In the genomic region with DNA sequence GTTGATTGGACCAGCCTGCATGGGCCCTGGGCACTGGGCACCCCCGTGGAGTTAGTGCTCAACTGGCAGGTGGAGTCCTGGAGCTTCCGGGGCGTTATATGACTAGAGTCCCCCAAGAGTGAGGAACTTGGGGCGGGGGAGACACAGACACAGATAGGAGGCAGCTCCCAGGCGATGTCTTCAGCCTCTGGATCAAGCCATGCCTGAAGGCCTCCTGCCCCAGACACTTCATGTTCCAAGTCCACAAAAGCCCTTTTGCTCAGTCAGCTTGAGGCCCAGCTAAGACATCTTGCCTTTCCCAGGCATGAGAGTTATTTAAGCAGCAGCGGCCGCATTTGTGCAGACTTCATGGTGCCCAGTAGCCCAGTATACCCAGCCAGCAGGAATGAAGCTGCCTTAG, we compare ENCODE assay signal across 22 cellular contexts.
A peak's percentile ranks its signal among the peaks of the same experiment; 100 is the strongest.
DNase-seq lines count a peak whose midpoint lies in the region; ATAC-seq, FAIRE-seq and TF ChIP-seq lines count a peak whose summit lies in the region.
"Had no signal": no experiment of that assay in that cellular context is flagged by ENCODE, and none has a peak within 500 bp of the region (broad histone marks: within the 10 kb centered on the region; RNA-seq: fewer than 3 reads in every experiment).

No MANE protein-coding gene starts in this region.

- H3K27ac ChIP-seq in HepG2 (ENCODE audit: extremely low read length, insufficient read depth, low read length) (no peak overlapping the region), right lobe of liver (no peak overlapping the region), K562 (ENCODE audit: extremely low read depth, low read depth, low read length) (no peak overlapping the region), temporal lobe (ENCODE audit: low read depth, low read length) (peak overlapping the region; percentile 9), vagina (no peak overlapping the region)
- H3K27ac ChIP-seq: A549 had no signal

- intact Hi-C loops in HepG2 (cut with micrococcal nuclease; ENCODE audit: unreplicated experiment) (no loop called here), right lobe of liver (cut with DNase I) (no loop called here), K562 (cut with micrococcal nuclease) (loop anchor here (5.0 kb wide), 1 partner anchor 132 kb away; no protein-coding TSS in a partner anchor), left ventricle myocardium superior (cut with micrococcal nuclease) (no loop called here), vagina (cut with DNase I) (no loop called here)

- H3K4me3 ChIP-seq in HepG2 (replicated peaks in 1 of 3; ENCODE audit: insufficient read depth in 1 of 3, low read depth in 2 of 3, low read length in 3 of 3) (no peak overlapping the region), right lobe of liver (no peak overlapping the region), K562 (no peak overlapping the region), vagina (no peak overlapping the region)
- H3K4me3 ChIP-seq: A549 had no signal

- no TSS peak for BruUV-seq in HepG2 (replicated peaks; lab: Mats Ljungman, UMichigan)
- BruUV-seq in K562 (replicated peaks; lab: Mats Ljungman, UMichigan) = no TSS peak

- no peaks in the 10 kb centered on the region for H3K9me3 Mint-ChIP-seq in nephron
- H3K9me3 Mint-ChIP-seq: CD14-positive monocyte; CD4-positive, alpha-beta T cell; CD8-positive, alpha-beta memory T cell had no signal

- ATAC-seq in HepG2 (no peak), right lobe of liver (no peak), K562 (no peak), left ventricle myocardium superior (no peak), HG02798 (IDR thresholded peaks at IDR 0.05; ENCODE audit: poor library complexity, unreplicated experiment) (no peak)
- ATAC-seq: A549 had no signal

- H3K4me1 ChIP-seq in HepG2 (ENCODE audit: insufficient read depth, low read length) (peaks cover 6% of the 10 kb centered on the region), right lobe of liver (peaks cover 0 to 15% (median 2%) of the 10 kb centered on the region in 4 donors), K562 (replicated peaks in 1 of 2; ENCODE audit: control insufficient read depth in 2 of 2, insufficient read depth in 2 of 2, low read length in 2 of 2) (peaks cover 0 to 53% of the 10 kb centered on the region in 2 experiments; a peak in 3 of 5 replicates), vagina (peaks cover 10% of the 10 kb centered on the region)
- H3K4me1 ChIP-seq: A549 had no signal

- TF ChIP-seq POLR2A in HepG2 (IDR thresholded peaks at IDR 0.05; ENCODE audit: insufficient read depth in 1 of 2, low read depth in 2 of 2, low read length in 2 of 2) = no peak
- no peak for TF ChIP-seq POLR2A in right lobe of liver (IDR thresholded peaks at IDR 0.05)
- TF ChIP-seq POLR2A in K562 (conservative IDR thresholded peaks at IDR 0.05) = no peak
- no peak for TF ChIP-seq POLR2A in vagina (IDR thresholded peaks at IDR 0.05)

- no peak for FAIRE-seq in HepG2 (lab: Jason Lieb, UNC)
- FAIRE-seq in K562 (lab: Jason Lieb, UNC) = no peak
- FAIRE-seq: A549, D721Med, G401.6, GM12892, H1 had no signal

- no peaks in the 10 kb centered on the region; a peak in 1 of 5 replicates for H3K27me3 ChIP-seq in HepG2 (ENCODE audit: control insufficient read depth in 1 of 2, insufficient read depth in 2 of 2, low read length in 2 of 2)
- no peaks in the 10 kb centered on the region for H3K27me3 ChIP-seq in right lobe of liver
- H3K27me3 ChIP-seq in K562 (ENCODE audit: control insufficient read depth in 2 of 2, insufficient read depth in 2 of 2, low read length in 2 of 2) = no peaks in the 10 kb centered on the region
- H3K27me3 ChIP-seq in vagina = no peaks in the 10 kb centered on the region

- H3K9me1 ChIP-seq in K562 (ENCODE audit: control insufficient read depth, insufficient read depth, low read length) = peaks cover 13% of the 10 kb centered on the region

- 83% methylated on average over 3 of the region's 7 CpGs for WGBS in HepG2 (ENCODE audit: low lambda C conversion rate)
- no CpG with 5 or more reads among the region's 7 CpGs for WGBS in right lobe of liver (ENCODE audit: insufficient coverage, low coverage, low lambda C conversion rate, missing lambda C conversion rate)
- 51% methylated on average over 7 of the region's 7 CpGs for WGBS in K562 (ENCODE audit: insufficient coverage, low coverage, missing lambda C conversion rate)

- H3K36me3 ChIP-seq in HepG2 (replicated peaks in 1 of 2; ENCODE audit: control insufficient read depth in 1 of 2, insufficient read depth in 2 of 2, low read length in 2 of 2) (no peaks in the 10 kb centered on the region), right lobe of liver (no peaks in the 10 kb centered on the region), K562 (ENCODE audit: control insufficient read depth, insufficient read depth, low read length) (no peaks in the 10 kb centered on the region), vagina (no peaks in the 10 kb centered on the region)

- H4K20me1 ChIP-seq in HepG2 (ENCODE audit: insufficient read depth, low read length) (peaks cover 6% of the 10 kb centered on the region; the same call in 1 of the 2 replicates), K562 (replicated peaks; ENCODE audit: control insufficient read depth, insufficient read depth, low read length) (peaks cover 70% of the 10 kb centered on the region)

- H2AFZ ChIP-seq in HepG2 (ENCODE audit: low read length) (no peak overlapping the region), K562 (ENCODE audit: low read depth, low read length) (no peak overlapping the region)

- DNase-seq in HepG2 (ENCODE audit: low spot score) (no peak), right lobe of liver (no peak), K562 (ENCODE audit: extremely low read depth in 1 of 4, low spot score in 3 of 4) (no peak), left ventricle myocardium superior (no peak), vagina (ENCODE audit: extremely low spot score in 2 of 2) (no peak)
- DNase-seq: 8988T; ACHN; CD4-positive, alpha-beta T cell; CD8-positive, alpha-beta memory T cell; DMS153; DMS79; H7; HCEC 1CT had no signal

- H3K9me3 ChIP-seq in HepG2 (ENCODE audit: low read length) (no peaks in the 10 kb centered on the region), right lobe of liver (no peaks in the 10 kb centered on the region), K562 (replicated peaks; ENCODE audit: control insufficient read depth, insufficient read depth, low read depth, low read length) (no peaks in the 10 kb centered on the region), vagina (no peaks in the 10 kb centered on the region)
- H3K9me3 ChIP-seq: A549 had no signal

- H3K4me3 Mint-ChIP-seq in nephron = no peak overlapping the region
- H3K4me3 Mint-ChIP-seq: CD4-positive, alpha-beta T cell; CD8-positive, alpha-beta memory T cell had no signal

- no peaks in the 10 kb centered on the region for H3K36me3 Mint-ChIP-seq in nephron (ENCODE audit: low read depth)
- H3K36me3 Mint-ChIP-seq: CD14-positive monocyte; CD8-positive, alpha-beta memory T cell had no signal

- TF ChIP-seq CTCF in HepG2 (CRISPR knock-in tag; IDR thresholded peaks at IDR 0.05) (no peak), right lobe of liver (IDR thresholded peaks at IDR 0.05) (no peak), K562 (IDR thresholded peaks at IDR 0.05 in 2 of 3, conservative IDR thresholded peaks at IDR 0.05 in 1 of 3; ENCODE audit: insufficient read depth in 2 of 3, low read depth in 1 of 3, low read length in 3 of 3) (no peak), nephron (IDR thresholded peaks at IDR 0.05; ENCODE audit: unreplicated experiment in 3 of 3) (no peak), vagina (IDR thresholded peaks at IDR 0.05) (no peak)

- H3K27me3 Mint-ChIP-seq in nephron (ENCODE audit: low read depth) = no peaks in the 10 kb centered on the region

- H3K9ac ChIP-seq in HepG2 (ENCODE audit: insufficient read depth, low read depth, low read length) = no peak overlapping the region
- no peak overlapping the region for H3K9ac ChIP-seq in K562 (ENCODE audit: insufficient read depth in 1 of 2, low read depth in 2 of 2, low read length in 2 of 2)

- peak overlapping the region in 2 of 3 experiments; percentile 54 to 59 for H3K27ac Mint-ChIP-seq in nephron
- H3K27ac Mint-ChIP-seq: CD14-positive monocyte; CD4-positive, alpha-beta T cell had no signal

- no peaks in the 10 kb centered on the region for H3K79me2 ChIP-seq in HepG2 (ENCODE audit: insufficient read depth, low read length)
- H3K79me2 ChIP-seq in K562 (ENCODE audit: control insufficient read depth, insufficient read depth, low read length) = peaks cover 6% of the 10 kb centered on the region; the same call in 2 of the 3 replicates

- POLR2A ChIA-PET in HepG2 (lab: Yijun Ruan, JAX) (no interaction called here), K562 (lab: Yijun Ruan, JAX) (interaction anchor here (0.8 to 1.3 kb wide), 4 partner anchors 9 to 13 kb away, joined by 3 to 5 read pairs (median 3); no protein-coding TSS in a partner anchor)

- TF ChIP-seq RAD21 in HepG2 (CRISPR knock-in tag; IDR thresholded peaks at IDR 0.05) (no peak), K562 (CRISPR knock-in tag; conservative IDR thresholded peaks at IDR 0.05 in 1 of 2, IDR thresholded peaks at IDR 0.05 in 1 of 2) (no peak)

- TF ChIP-seq EP300 in HepG2 (IDR thresholded peaks at IDR 0.05; ENCODE audit: low read depth in 2 of 2, low read length in 2 of 2) = no peak
- no peak for TF ChIP-seq EP300 in HepG2 (CRISPR knock-in tag; IDR thresholded peaks at IDR 0.05; ENCODE audit: borderline replicate concordance)
- TF ChIP-seq EP300 in K562 (IDR thresholded peaks at IDR 0.05; ENCODE audit: low read length) = no peak

- H3K4me2 ChIP-seq in HepG2 (ENCODE audit: low read depth, low read length) (no peak overlapping the region), K562 (ENCODE audit: insufficient read depth, low read length) (no peak overlapping the region)
- H3K4me2 ChIP-seq: A549 had no signal

- CTCF ChIA-PET in HepG2 (lab: Yijun Ruan, JAX; ENCODE audit: low intra/inter-chr PET ratio, low total read pairs) (no interaction called here), K562 (lab: Yijun Ruan, JAX; ENCODE audit: low intra/inter-chr PET ratio) (no interaction called here)

- in situ Hi-C loops in HepG2 (cut with HindIII; ENCODE audit: extremely low pct_ligation_motif_present, low pct_unique_long_range_greater_than_20kb) = no loop called here
- in situ Hi-C loops in K562 (cut with MboI) = no loop called here

- H3K4me1 Mint-ChIP-seq in nephron = peaks cover 49% of the 10 kb centered on the region

TF ChIP-seq in HepG2, 621 proteins besides CTCF, POLR2A, EP300 and RAD21:
- peak; percentile 98 for TF ChIP-seq ZNF329 (CRISPR knock-in tag; IDR thresholded peaks at IDR 0.05; ENCODE audit: low read depth)
- TF ChIP-seq ZNF761 (CRISPR knock-in tag; conservative IDR thresholded peaks at IDR 0.05) = no peak
TF ChIP-seq in HepG2: peak in this region for 1.

TF ChIP-seq in K562, 482 proteins besides CTCF, POLR2A, EP300 and RAD21:
- TF ChIP-seq, protein P1, sequence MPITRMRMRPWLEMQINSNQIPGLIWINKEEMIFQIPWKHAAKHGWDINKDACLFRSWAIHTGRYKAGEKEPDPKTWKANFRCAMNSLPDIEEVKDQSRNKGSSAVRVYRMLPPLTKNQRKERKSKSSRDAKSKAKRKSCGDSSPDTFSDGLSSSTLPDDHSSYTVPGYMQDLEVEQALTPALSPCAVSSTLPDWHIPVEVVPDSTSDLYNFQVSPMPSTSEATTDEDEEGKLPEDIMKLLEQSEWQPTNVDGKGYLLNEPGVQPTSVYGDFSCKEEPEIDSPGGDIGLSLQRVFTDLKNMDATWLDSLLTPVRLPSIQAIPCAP (CRISPR knock-in tag; IDR thresholded peaks at IDR 0.05; ENCODE audit: borderline replicate concordance) = no peak
- TF ChIP-seq RBM25 (IDR thresholded peaks at IDR 0.05; ENCODE audit: low read depth, low read length, severe bottlenecking) = peak; percentile 66
